Comparison of ENCODE assay signal across 35 cellular contexts in genomic region chr6:169685860-169686259, GRCh38.
"Had no signal": no experiment of that assay in that cellular context is flagged by ENCODE, and none has a peak within 500 bp of the region (broad histone marks: within the 10 kb centered on the region; RNA-seq: fewer than 3 reads in every experiment).

No MANE protein-coding gene starts in this region.

- H3K27me3 ChIP-seq: MG63 had no signal

- H3K4me3 ChIP-seq: MG63 had no signal

- DNase-seq: Karpas-422, Kasumi-1, MG63, MM.1S, MV-4-11, NCI-H1048, NCI-H1092, NCI-H1092 treated with DMSO at 0.1 percent for 48 hours, NCI-H1105, NCI-H1417, NCI-H1417 treated with DMSO at 0.1 percent for 48 hours, NCI-H1436, NCI-H1436 treated with DMSO at 0.1 percent for 48 hours, NCI-H146, NCI-H1694, NCI-H1694 treated with DMSO at 0.1 percent for 48 hours, NCI-H187, NCI-H187 treated with DMSO at 0.1 percent for 48 hours, NCI-H1930, NCI-H2029, NCI-H2029 treated with DMSO at 0.1 percent for 48 hours, NCI-H2081, NCI-H2081 treated with DMSO at 0.1 percent for 48 hours, NCI-H2107, NCI-H2171, NCI-H2171 treated with DMSO at 0.1 percent for 48 hours, NCI-H2227 treated with DMSO at 0.1 percent for 48 hours, NCI-H226, NCI-H345, NCI-H446, NCI-H446 treated with DMSO at 0.1 percent for 48 hours, NCI-H510A, NCI-H510A treated with DMSO at 0.1 percent for 48 hours, NCI-H524, NCI-H524 treated with DMSO at 0.1 percent for 48 hours had no signal
